In genomic region chrX:63488546-63489373, GRCh38 we compare ENCODE assay signal across 20 cellular contexts.
"Had no signal": no experiment of that assay in that cellular context is flagged by ENCODE, and none has a peak within 500 bp of the region (broad histone marks: within the 10 kb centered on the region; RNA-seq: fewer than 3 reads in every experiment).

No MANE protein-coding gene starts in this region.

- H3K4me3 Mint-ChIP-seq: immature natural killer cell; naive thymus-derived CD4-positive, alpha-beta T cell; stimulated activated naive B cell treated with anti-CD40 and anti-IgM and Interleukin-4, amounts not matched to agents 10 μg/mL and 1 μg/mL and 100 μg/mL, for 72 hours; stimulated activated naive CD8-positive, alpha-beta T cell treated with anti-CD3 and anti-CD28 coated beads, Interleukin-15, amount 100 ng/mL, for 72 hours had no signal

- H3K27me3 ChIP-seq: gastrocnemius medialis, neutrophil, spleen, testis, transverse colon had no signal

- FAIRE-seq: endometrium, keratinocyte had no signal

- H3K27ac Mint-ChIP-seq: naive thymus-derived CD4-positive, alpha-beta T cell; stimulated activated naive B cell treated with anti-CD40 and anti-IgM and Interleukin-4, amounts not matched to agents 10 μg/mL and 1 μg/mL and 100 μg/mL, for 72 hours; stimulated activated naive CD8-positive, alpha-beta T cell treated with anti-CD3 and anti-CD28 coated beads, Interleukin-15, amount 100 ng/mL, for 72 hours had no signal

- H3K4me3 ChIP-seq: gastrocnemius medialis, lung, spleen, testis, transverse colon had no signal

- H3K4me1 Mint-ChIP-seq: stimulated activated naive B cell treated with anti-CD40 and anti-IgM and Interleukin-4, amounts not matched to agents 10 μg/mL and 1 μg/mL and 100 μg/mL, for 72 hours; stimulated activated naive CD8-positive, alpha-beta T cell treated with anti-CD3 and anti-CD28 coated beads, Interleukin-15, amount 100 ng/mL, for 72 hours had no signal

- ATAC-seq: esophagus mucosa; gastrocnemius medialis; left ventricle myocardium superior; naive thymus-derived CD4-positive, alpha-beta T cell; sciatic nerve; stimulated activated naive B cell treated with anti-CD40 and anti-IgM and Interleukin-4, amounts not matched to agents 10 μg/mL and 1 μg/mL and 100 μg/mL, for 72 hours; stimulated activated naive CD8-positive, alpha-beta T cell treated with anti-CD3 and anti-CD28 coated beads, Interleukin-15, amount 100 ng/mL, for 72 hours had no signal

- H3K27ac ChIP-seq: gastrocnemius medialis, neutrophil, spleen, testis, transverse colon had no signal

- H3K27me3 Mint-ChIP-seq: naive thymus-derived CD4-positive, alpha-beta T cell; stimulated activated naive B cell treated with anti-CD40 and anti-IgM and Interleukin-4, amounts not matched to agents 10 μg/mL and 1 μg/mL and 100 μg/mL, for 72 hours; stimulated activated naive CD8-positive, alpha-beta T cell treated with anti-CD3 and anti-CD28 coated beads, Interleukin-15, amount 100 ng/mL, for 72 hours had no signal

- H3K36me3 ChIP-seq: gastrocnemius medialis, neutrophil, transverse colon had no signal

- H3K9me3 ChIP-seq: gastrocnemius medialis, neutrophil, testis, transverse colon had no signal

- H3K4me1 ChIP-seq: gastrocnemius medialis, spleen, testis, transverse colon had no signal

- DNase-seq: effector memory CD4-positive, alpha-beta T cell; gastrocnemius medialis; glutamatergic neuron; immature natural killer cell; left ventricle myocardium superior; naive thymus-derived CD4-positive, alpha-beta T cell; spleen; stimulated activated CD4-positive, alpha-beta T cell treated with anti-CD3 and anti-CD28 coated beads, Interleukin-15, amount 100 ng/mL, for 24 hours; stimulated activated CD4-positive, alpha-beta T cell treated with anti-CD3 and anti-CD28 coated beads, Interleukin-1b, Interleukin-23, amount 100 ng/mL, for 48 hours; stimulated activated CD4-positive, alpha-beta T cell treated with anti-CD3 and anti-CD28 coated beads, Interleukin-4, amount 100 ng/mL, for 24 hours; stimulated activated naive B cell treated with anti-CD40 and anti-IgM and Interleukin-4, amounts not matched to agents 10 μg/mL and 1 μg/mL and 100 μg/mL, for 72 hours; stimulated activated naive CD8-positive, alpha-beta T cell treated with anti-CD3 and anti-CD28 coated beads, Interleukin-15, amount 100 ng/mL, for 72 hours; testis; transverse colon had no signal
